ENCODE assay signal across 12 cellular contexts in genomic region chr1:154218545-154218944, GRCh38. TPM values are rescaled to one million over a fixed set of nuclear protein-coding genes. Genes with fewer than 3 reads are reported as not detected.
A peak's percentile ranks its signal among the peaks of the same experiment; 100 is the strongest.
DNase-seq lines count a peak whose midpoint lies in the region; ATAC-seq and TF ChIP-seq lines count a peak whose summit lies in the region.
"Had no signal": no experiment of that assay in that cellular context is flagged by ENCODE, and none has a peak within 500 bp of the region (broad histone marks: within the 10 kb centered on the region; RNA-seq: fewer than 3 reads in every experiment).

No MANE protein-coding gene starts in this region.

- H3K9me3 Mint-ChIP-seq in T-helper 1 cell treated with Interleukin-12 subunit alpha and Interleukin-12 subunit beta and Interleukin-4 antibody, amounts not matched to agents 30 μg/mL and 1 μg/mL, for 36 hours = peaks cover 5% of the 10 kb centered on the region

- no peak for TF ChIP-seq CTCF in epithelial cell of proximal tubule (conservative IDR thresholded peaks at IDR 0.05; ENCODE audit: low read depth, low read length)
- TF ChIP-seq CTCF in retinal pigment epithelial cell (conservative IDR thresholded peaks at IDR 0.05; ENCODE audit: low read depth, low read length) = no peak

- no peaks in the 10 kb centered on the region for H3K9me3 ChIP-seq in SK-N-MC (ENCODE audit: low read depth, low read length)
- H3K9me3 ChIP-seq: vagina had no signal

- peak overlapping the region; percentile 88 for H3K4me3 ChIP-seq in SK-N-MC
- H3K4me3 ChIP-seq in epithelial cell of proximal tubule (ENCODE audit: low read depth, low read length) = peak overlapping the region; percentile 99
- peak overlapping the region; percentile 97 for H3K4me3 ChIP-seq in retinal pigment epithelial cell (ENCODE audit: low read length)

- peak overlapping the region; percentile 95 for H3K9ac ChIP-seq in SK-N-MC (ENCODE audit: insufficient read length)

- H3K4me1 Mint-ChIP-seq in T-helper 1 cell treated with Interleukin-12 subunit alpha and Interleukin-12 subunit beta and Interleukin-4 antibody, amounts not matched to agents 30 μg/mL and 1 μg/mL, for 36 hours (ENCODE audit: low read depth) = peaks cover 39% of the 10 kb centered on the region

- H3K27ac Mint-ChIP-seq in T-helper 1 cell treated with Interleukin-12 subunit alpha and Interleukin-12 subunit beta and Interleukin-4 antibody, amounts not matched to agents 30 μg/mL and 1 μg/mL, for 36 hours = peak overlapping the region; percentile 98

- peaks cover 62% of the 10 kb centered on the region for H3K36me3 ChIP-seq in SK-N-MC (ENCODE audit: insufficient read depth, low read length)

- ATAC-seq in HG02588 (IDR thresholded peaks at IDR 0.05; ENCODE audit: unreplicated experiment) = no peak

- H3K4me3 Mint-ChIP-seq in T-helper 1 cell treated with Interleukin-12 subunit alpha and Interleukin-12 subunit beta and Interleukin-4 antibody, amounts not matched to agents 30 μg/mL and 1 μg/mL, for 36 hours = peak overlapping the region; percentile 96

- 0 out of 2 replicates have a peak overlapping the region, but pooled peaks have one; percentile 95 for H3K27ac ChIP-seq in SK-N-MC

- DNase-seq in T-helper 1 cell (no peak), SK-N-MC (ENCODE audit: low read depth, low spot score) (no peak), epithelial cell of proximal tubule (ENCODE audit: low read depth) (no peak), retinal pigment epithelial cell (ENCODE audit: low read depth) (no peak), SK-N-DZ (ENCODE audit: low spot score) (no peak)
- no peak for DNase-seq in stimulated activated CD4-positive, alpha-beta T cell treated with anti-CD3 and anti-CD28 coated beads, Interleukin-4, amount 100 ng/mL, for 24 hours
- DNase-seq: ACHN; activated CD4-positive, alpha-beta T cell treated with anti-CD3 and anti-CD28 coated beads, Interleukin-2, amount 50 U/mL, for 1 hour; NCI-H524 treated with DMSO at 0.1 percent for 48 hours had no signal

- H3K27me3 Mint-ChIP-seq in T-helper 1 cell treated with Interleukin-12 subunit alpha and Interleukin-12 subunit beta and Interleukin-4 antibody, amounts not matched to agents 30 μg/mL and 1 μg/mL, for 36 hours (ENCODE audit: low read depth) = no peaks in the 10 kb centered on the region

- H3K36me3 Mint-ChIP-seq in T-helper 1 cell treated with Interleukin-12 subunit alpha and Interleukin-12 subunit beta and Interleukin-4 antibody, amounts not matched to agents 30 μg/mL and 1 μg/mL, for 36 hours (ENCODE audit: low read depth) = peaks cover 51% of the 10 kb centered on the region

RNA-seq across cellular contexts. Expression of gene UBAP2L, which starts 2.2 kb away (rescaled TPM):
- 56.4 and 74.7 TPM in 2 replicates for total RNA-seq in epithelial cell of proximal tubule
- polyA plus RNA-seq in SK-N-DZ (2014; cell fraction: cytosol; rRNA removed) = 105 and 115 TPM in 2 replicates
- polyA plus RNA-seq in SK-N-DZ (2014; cell fraction: nucleus; rRNA removed) = 154 and 210 TPM in 2 replicates

RNA-seq across cellular contexts. Expression of gene CFAP141, which starts 12.4 kb away (rescaled TPM):
- not detected in 2 replicates for total RNA-seq in epithelial cell of proximal tubule
- polyA plus RNA-seq in SK-N-DZ (2014; cell fraction: cytosol; rRNA removed) = not detected in 2 replicates
- not detected in 2 replicates for polyA plus RNA-seq in SK-N-DZ (2014; cell fraction: nucleus; rRNA removed)
- total RNA-seq: vagina had no signal

RNA-seq across cellular contexts. Expression of gene TPM3, which starts 26.6 kb away (rescaled TPM):
- total RNA-seq in epithelial cell of proximal tubule = 569 and 700 TPM in 2 replicates
- 390 and 528 TPM in 2 replicates for polyA plus RNA-seq in SK-N-DZ (2014; cell fraction: cytosol; rRNA removed)
- polyA plus RNA-seq in SK-N-DZ (2014; cell fraction: nucleus; rRNA removed) = 212 and 245 TPM in 2 replicates

RNA-seq across cellular contexts. Expression of gene HAX1, which starts 53.9 kb away (rescaled TPM):
- total RNA-seq in epithelial cell of proximal tubule = 86.1 and 149 TPM in 2 replicates
- polyA plus RNA-seq in SK-N-DZ (2014; cell fraction: cytosol; rRNA removed) = 222 TPM in 2 replicates
- 209 and 219 TPM in 2 replicates for polyA plus RNA-seq in SK-N-DZ (2014; cell fraction: nucleus; rRNA removed)
